1 cellular context compared by ENCODE assay signal in the genomic region with DNA sequence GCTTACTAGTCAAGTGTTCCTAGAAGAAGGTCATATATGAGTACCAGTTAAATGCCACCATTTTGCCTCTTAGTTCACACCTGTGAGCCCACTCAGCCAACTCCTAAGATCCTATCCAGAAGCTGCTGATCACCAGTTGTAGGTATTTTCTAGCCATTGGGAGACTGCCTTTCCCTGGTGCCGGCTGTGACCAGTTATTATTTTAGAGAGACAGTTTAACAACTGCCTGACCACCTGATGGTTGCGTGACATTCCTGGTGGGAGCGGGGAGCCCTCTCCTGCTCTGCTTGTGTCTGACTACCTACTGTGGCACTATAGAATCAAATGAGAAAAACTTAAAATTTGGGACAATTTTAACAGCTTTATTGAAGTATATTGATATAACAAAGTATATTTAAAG.
TF ChIP-seq lines count a peak whose summit lies in the region.

No MANE protein-coding gene starts in this region.

TF ChIP-seq in IMR-90, 13 proteins besides CTCF, POLR2A, EP300 and RAD21 (continued from another document):
- TF ChIP-seq, protein P1, sequence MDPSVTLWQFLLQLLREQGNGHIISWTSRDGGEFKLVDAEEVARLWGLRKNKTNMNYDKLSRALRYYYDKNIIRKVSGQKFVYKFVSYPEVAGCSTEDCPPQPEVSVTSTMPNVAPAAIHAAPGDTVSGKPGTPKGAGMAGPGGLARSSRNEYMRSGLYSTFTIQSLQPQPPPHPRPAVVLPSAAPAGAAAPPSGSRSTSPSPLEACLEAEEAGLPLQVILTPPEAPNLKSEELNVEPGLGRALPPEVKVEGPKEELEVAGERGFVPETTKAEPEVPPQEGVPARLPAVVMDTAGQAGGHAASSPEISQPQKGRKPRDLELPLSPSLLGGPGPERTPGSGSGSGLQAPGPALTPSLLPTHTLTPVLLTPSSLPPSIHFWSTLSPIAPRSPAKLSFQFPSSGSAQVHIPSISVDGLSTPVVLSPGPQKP (IDR thresholded peaks at IDR 0.05; ENCODE audit: borderline replicate concordance, low read depth, low read length), result no peak
- no peak for TF ChIP-seq FOS (IDR thresholded peaks at IDR 0.05; ENCODE audit: low read depth, low read length)
TF ChIP-seq in IMR-90: peak in this region for 0.
